Comparison of ENCODE assay signal across 19 cellular contexts in genomic region chr21:42271065-42271464, GRCh38. TPM values are rescaled to one million over a fixed set of nuclear protein-coding genes. Genes with fewer than 3 reads are reported as not detected.
A peak's percentile ranks its signal among the peaks of the same experiment; 100 is the strongest.
DNase-seq lines count a peak whose midpoint lies in the region; ATAC-seq and TF ChIP-seq lines count a peak whose summit lies in the region.
"Had no signal": no experiment of that assay in that cellular context is flagged by ENCODE, and none has a peak within 500 bp of the region (broad histone marks: within the 10 kb centered on the region; RNA-seq: fewer than 3 reads in every experiment).

No MANE protein-coding gene starts in this region.

- intact Hi-C loops in left ventricle myocardium superior (cut with micrococcal nuclease), result no loop called here
- intact Hi-C loops in activated CD4-positive, alpha-beta T cell treated with anti-CD3 and anti-CD28 coated beads for 36 hours (cut with DNase I, micrococcal nuclease), result no loop called here

- H3K9me3 ChIP-seq in right atrium auricular region (no peaks in the 10 kb centered on the region), hepatocyte (ENCODE audit: low read depth) (no peaks in the 10 kb centered on the region)
- H3K9me3 ChIP-seq: A549 had no signal

- no peaks in the 10 kb centered on the region for H3K36me3 ChIP-seq in right atrium auricular region
- no peaks in the 10 kb centered on the region for H3K36me3 ChIP-seq in hepatocyte (replicated peaks; ENCODE audit: insufficient read depth, low read depth)

- CTCF ChIA-PET in activated CD4-positive, alpha-beta T cell treated with anti-CD3 and anti-CD28 coated beads for 36 hours (lab: Charles Lee), result interaction anchor here (0.9 to 2.2 kb wide), 4 partner anchors 12 to 125 kb away, joined by 3 to 11 read pairs (median 6); no protein-coding TSS in a partner anchor

- no peaks in the 10 kb centered on the region for H4K20me1 ChIP-seq in hepatocyte (ENCODE audit: insufficient read depth, poor library complexity, severe bottlenecking)

- H2AFZ ChIP-seq in hepatocyte, result no peak overlapping the region
- H2AFZ ChIP-seq: GM23338 had no signal

- H3K27me3 ChIP-seq in right atrium auricular region (no peaks in the 10 kb centered on the region), hepatocyte (no peaks in the 10 kb centered on the region)

- no peak overlapping the region for H3K4me2 ChIP-seq in hepatocyte
- H3K4me2 ChIP-seq: A549, GM23338 had no signal

- no peaks in the 10 kb centered on the region for H3K9me3 Mint-ChIP-seq in T-helper 1 cell treated with Interleukin-12 subunit alpha and Interleukin-12 subunit beta and Interleukin-4 antibody, amounts not matched to agents 30 μg/mL and 1 μg/mL, for 36 hours
- no peaks in the 10 kb centered on the region for H3K9me3 Mint-ChIP-seq in central memory CD8-positive, alpha-beta T cell
- no peaks in the 10 kb centered on the region for H3K9me3 Mint-ChIP-seq in progenitor cell of endocrine pancreas (ENCODE audit: low read depth)
- no peaks in the 10 kb centered on the region for H3K9me3 Mint-ChIP-seq in activated CD4-positive, alpha-beta T cell treated with anti-CD3 and anti-CD28 coated beads for 36 hours (ENCODE audit: low read depth)
- H3K9me3 Mint-ChIP-seq: CD4-positive, alpha-beta memory T cell; GM23338 had no signal

- no peak for ATAC-seq in left ventricle myocardium superior
- no peak for ATAC-seq in central memory CD8-positive, alpha-beta T cell (replicated peaks; ENCODE audit: extremely low read depth, poor library complexity, severe bottlenecking)
- ATAC-seq in activated CD4-positive, alpha-beta T cell treated with anti-CD3 and anti-CD28 coated beads for 36 hours, result no peak
- ATAC-seq: A549, GM23338 had no signal

- no peak overlapping the region for H3K4me3 ChIP-seq in right atrium auricular region
- H3K4me3 ChIP-seq in hepatocyte, result no peak overlapping the region
- H3K4me3 ChIP-seq: A549, GM23338 had no signal

- no peak for TF ChIP-seq CTCF in right atrium auricular region (IDR thresholded peaks at IDR 0.05)
- no peak for TF ChIP-seq CTCF in progenitor cell of endocrine pancreas (IDR thresholded peaks at IDR 0.05; ENCODE audit: unreplicated experiment)
- no peak for TF ChIP-seq CTCF in hepatocyte (IDR thresholded peaks at IDR 0.05; ENCODE audit: poor library complexity)

- no peak overlapping the region for H3K4me3 Mint-ChIP-seq in T-helper 1 cell treated with Interleukin-12 subunit alpha and Interleukin-12 subunit beta and Interleukin-4 antibody, amounts not matched to agents 30 μg/mL and 1 μg/mL, for 36 hours
- no peak overlapping the region for H3K4me3 Mint-ChIP-seq in central memory CD8-positive, alpha-beta T cell
- no peak overlapping the region for H3K4me3 Mint-ChIP-seq in progenitor cell of endocrine pancreas (ENCODE audit: low read depth)
- no peak overlapping the region for H3K4me3 Mint-ChIP-seq in activated CD4-positive, alpha-beta T cell treated with anti-CD3 and anti-CD28 coated beads for 36 hours
- H3K4me3 Mint-ChIP-seq: CD4-positive, alpha-beta memory T cell; GM23338 had no signal

- DNase-seq in T-helper 1 cell (no peak), left ventricle myocardium superior (peak; percentile 12), right atrium auricular region (ENCODE audit: low spot score) (no peak), progenitor cell of endocrine pancreas (ENCODE audit: low spot score, unreplicated experiment) (no peak), hepatocyte (ENCODE audit: low spot score) (no peak)
- no peak for DNase-seq in central memory CD8-positive, alpha-beta T cell (ENCODE audit: low spot score in 2 of 2)
- no peak for DNase-seq in activated CD4-positive, alpha-beta T cell treated with anti-CD3 and anti-CD28 coated beads for 36 hours
- DNase-seq: AML-193, DMS153, DMS79, GDM1, HCEC 1CT had no signal

- no peaks in the 10 kb centered on the region for H3K9me2 ChIP-seq in hepatocyte (replicated peaks; ENCODE audit: insufficient read depth)

- H3K36me3 Mint-ChIP-seq in T-helper 1 cell treated with Interleukin-12 subunit alpha and Interleukin-12 subunit beta and Interleukin-4 antibody, amounts not matched to agents 30 μg/mL and 1 μg/mL, for 36 hours (ENCODE audit: low read depth), result peaks cover 4% of the 10 kb centered on the region
- peaks cover 21% of the 10 kb centered on the region for H3K36me3 Mint-ChIP-seq in central memory CD8-positive, alpha-beta T cell (ENCODE audit: insufficient read depth)
- H3K36me3 Mint-ChIP-seq in progenitor cell of endocrine pancreas (ENCODE audit: insufficient read depth), result no peaks in the 10 kb centered on the region
- peaks cover 8% of the 10 kb centered on the region for H3K36me3 Mint-ChIP-seq in activated CD4-positive, alpha-beta T cell treated with anti-CD3 and anti-CD28 coated beads for 36 hours (ENCODE audit: low read depth)

- H3K79me2 ChIP-seq in hepatocyte, result no peaks in the 10 kb centered on the region

- H3K27ac Mint-ChIP-seq in T-helper 1 cell treated with Interleukin-12 subunit alpha and Interleukin-12 subunit beta and Interleukin-4 antibody, amounts not matched to agents 30 μg/mL and 1 μg/mL, for 36 hours, result peak overlapping the region; percentile 55
- H3K27ac Mint-ChIP-seq in central memory CD8-positive, alpha-beta T cell (ENCODE audit: low read depth), result peak overlapping the region; percentile 3
- peak overlapping the region; percentile 42 for H3K27ac Mint-ChIP-seq in progenitor cell of endocrine pancreas
- H3K27ac Mint-ChIP-seq in activated CD4-positive, alpha-beta T cell treated with anti-CD3 and anti-CD28 coated beads for 36 hours, result no peak overlapping the region
- H3K27ac Mint-ChIP-seq: GM23338 had no signal

- POLR2A ChIA-PET in activated CD4-positive, alpha-beta T cell treated with anti-CD3 and anti-CD28 coated beads for 36 hours (lab: Charles Lee), result no interaction called here

- peaks cover 22% of the 10 kb centered on the region for H3K4me1 Mint-ChIP-seq in T-helper 1 cell treated with Interleukin-12 subunit alpha and Interleukin-12 subunit beta and Interleukin-4 antibody, amounts not matched to agents 30 μg/mL and 1 μg/mL, for 36 hours (ENCODE audit: low read depth)
- peaks cover 25% of the 10 kb centered on the region for H3K4me1 Mint-ChIP-seq in central memory CD8-positive, alpha-beta T cell
- no peaks in the 10 kb centered on the region for H3K4me1 Mint-ChIP-seq in progenitor cell of endocrine pancreas (ENCODE audit: low read depth)
- peaks cover 31% of the 10 kb centered on the region for H3K4me1 Mint-ChIP-seq in activated CD4-positive, alpha-beta T cell treated with anti-CD3 and anti-CD28 coated beads for 36 hours

- H3K27ac ChIP-seq in right atrium auricular region (no peak overlapping the region), hepatocyte (no peak overlapping the region)
- H3K27ac ChIP-seq: 22Rv1, A549, C4-2B had no signal

- no peaks in the 10 kb centered on the region for H3K27me3 Mint-ChIP-seq in T-helper 1 cell treated with Interleukin-12 subunit alpha and Interleukin-12 subunit beta and Interleukin-4 antibody, amounts not matched to agents 30 μg/mL and 1 μg/mL, for 36 hours (ENCODE audit: low read depth)
- no peaks in the 10 kb centered on the region for H3K27me3 Mint-ChIP-seq in central memory CD8-positive, alpha-beta T cell
- H3K27me3 Mint-ChIP-seq in progenitor cell of endocrine pancreas, result no peaks in the 10 kb centered on the region
- H3K27me3 Mint-ChIP-seq in activated CD4-positive, alpha-beta T cell treated with anti-CD3 and anti-CD28 coated beads for 36 hours, result no peaks in the 10 kb centered on the region
- H3K27me3 Mint-ChIP-seq: CD4-positive, alpha-beta memory T cell had no signal

- WGBS in hepatocyte (ENCODE audit: low lambda C conversion rate, missing lambda C conversion rate), result 94% methylated on average over 6 of the region's 6 CpGs

- H3K4me1 ChIP-seq in right atrium auricular region, result peaks cover 0 to 14% of the 10 kb centered on the region in 2 donors
- H3K4me1 ChIP-seq in hepatocyte (ENCODE audit: insufficient read depth), result no peaks in the 10 kb centered on the region
- H3K4me1 ChIP-seq: A549 had no signal

RNA-seq across cellular contexts. Expression of gene TFF3, which starts 44.1 kb away (rescaled TPM):
- 5.3 TPM for total RNA-seq in left ventricle myocardium superior
- 1 to 10 TPM; 5.0 TPM for total RNA-seq in right atrium auricular region
- 40.1 and 40.3 TPM in 2 replicates for total RNA-seq in progenitor cell of endocrine pancreas
- total RNA-seq in hepatocyte, result 84.4 and 92.0 TPM in 2 replicates
- 589 and 696 TPM in 2 replicates for polyA plus RNA-seq in hepatocyte
- total RNA-seq in activated CD4-positive, alpha-beta T cell treated with anti-CD3 and anti-CD28 coated beads for 36 hours, result not detected
- total RNA-seq: CD4-positive, alpha-beta memory T cell had no signal
- polyA plus RNA-seq: BJ; CD4-positive, alpha-beta memory T cell had no signal

RNA-seq across cellular contexts. Expression of gene ABCG1, which starts 52.1 kb away (rescaled TPM):
- total RNA-seq in left ventricle myocardium superior (11.1 TPM), right atrium auricular region (10 to 100 TPM in 1 of 2 donors, 1 to 10 TPM in 1; 7.9 to 12.3 TPM), progenitor cell of endocrine pancreas (3.7 and 4.6 TPM in 2 replicates), hepatocyte (7.2 and 10.7 TPM in 2 replicates)
- 8.4 and 14.0 TPM in 2 replicates for polyA plus RNA-seq in hepatocyte
- total RNA-seq in activated CD4-positive, alpha-beta T cell treated with anti-CD3 and anti-CD28 coated beads for 36 hours, result 10 to 100 TPM; 11.6 to 16.3 TPM
